24 cellular contexts compared by ENCODE assay signal in the genomic region with DNA sequence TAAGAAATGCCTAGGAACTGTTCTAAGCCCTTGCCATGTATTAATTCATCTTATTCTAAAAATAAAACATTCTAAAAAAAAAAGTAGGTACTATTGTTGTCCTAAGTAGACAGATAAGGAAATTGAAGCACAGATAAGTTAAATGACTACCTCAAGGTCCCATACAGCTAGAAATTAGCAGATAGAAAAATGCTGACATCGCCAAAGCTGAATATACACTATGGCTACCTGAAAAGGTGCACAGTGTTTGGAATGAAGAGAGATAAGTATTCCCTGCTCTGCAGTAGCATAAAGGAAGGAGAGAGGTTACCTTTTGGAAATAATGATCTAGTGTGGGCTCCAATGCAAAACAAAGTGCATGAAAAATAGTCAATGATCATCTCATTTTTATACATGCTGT.
"Had no signal": no experiment of that assay in that cellular context is flagged by ENCODE, and none has a peak within 500 bp of the region (broad histone marks: within the 10 kb centered on the region; RNA-seq: fewer than 3 reads in every experiment).

No MANE protein-coding gene starts in this region.

- FAIRE-seq: colon had no signal

- H3K4me3 ChIP-seq: MG63, SK-N-MC had no signal

- DNase-seq: activated CD4-positive, alpha-beta memory T cell treated with anti-CD3 and anti-CD28 coated beads, Interleukin-2, amount 10 ng/mL, durations not matched to agents 7 days and 5 days; activated CD4-positive, alpha-beta T cell treated with anti-CD3 and anti-CD28 coated beads for 36 hours; activated CD4-positive, alpha-beta T cell treated with anti-CD3 and anti-CD28 coated beads, Interleukin-2, amount 50 U/mL, for 1 hour; activated gamma-delta T cell treated with Interleukin-2 at 50 U/mL for 16 hours; activated naive CD4-positive, alpha-beta T cell treated with anti-CD3 and anti-CD28 coated beads, Interleukin-2, amount 10 ng/mL, durations not matched to agents 7 days and 5 days; activated naive CD8-positive, alpha-beta T cell treated with anti-CD3 and anti-CD28 coated beads for 36 hours; activated T-cell treated with anti-CD3 and anti-CD28 coated beads for 4 hours; activated T-cell treated with anti-CD3 and anti-CD28 coated beads, Interleukin-2, amount 50 U/mL, for 48 hours; brain microvascular endothelial cell; cerebellar nuclear complex; MG63; MV-4-11; NCI-H2029; NCI-H2107; NCI-H774; NK-92 treated with Interleukin-12 subunit alpha and Interleukin-12 subunit beta, amount 100 ng/mL, for 24 hours; OCI-M1; RPMI8226; T-helper 1 cell had no signal

- H3K9me3 ChIP-seq: MG63 had no signal

- H3K36me3 ChIP-seq: brain microvascular endothelial cell, MG63 had no signal

- H3K27me3 ChIP-seq: brain microvascular endothelial cell, MG63 had no signal

- ATAC-seq: activated CD4-positive, alpha-beta T cell treated with anti-CD3 and anti-CD28 coated beads for 36 hours; activated T-helper 17 cell treated with anti-CD3 and anti-CD28 coated beads, Interleukin-2, amount 50 U/mL, for 72 hours; Panc1; Right ventricle myocardium inferior had no signal

- H3K27ac ChIP-seq: brain microvascular endothelial cell, SK-N-MC had no signal
